In the genomic region with DNA sequence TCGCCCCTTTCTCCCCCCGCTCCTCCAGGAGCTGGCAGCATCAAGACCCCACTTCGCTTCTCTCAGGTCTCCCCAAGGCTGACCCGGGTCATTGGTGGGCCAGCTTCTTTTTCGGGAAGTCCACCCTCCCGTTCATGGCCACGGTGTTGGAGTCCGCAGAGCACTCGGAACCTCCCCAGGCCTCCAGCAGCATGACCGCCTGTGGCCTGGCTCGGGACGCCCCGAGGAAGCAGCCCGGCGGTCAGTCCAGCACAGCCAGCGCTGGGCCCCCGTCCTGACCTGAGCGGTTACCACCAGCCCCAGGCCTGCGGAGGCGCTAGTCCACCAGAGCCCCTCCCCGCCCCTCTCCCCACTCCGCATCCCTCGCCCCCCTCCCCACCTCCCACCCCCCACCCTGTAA, we compare ENCODE assay signal across 8 cellular contexts. TPM values are rescaled to one million over a fixed set of nuclear protein-coding genes. Genes with fewer than 3 reads are reported as not detected.
DNase-seq lines count a peak whose midpoint lies in the region; ATAC-seq and TF ChIP-seq lines count a peak whose summit lies in the region.

No MANE protein-coding gene starts in this region.

- peaks cover 18% of the 10 kb centered on the region for H3K36me3 Mint-ChIP-seq in stimulated activated naive CD8-positive, alpha-beta T cell treated with anti-CD3 and anti-CD28 coated beads, Interleukin-15, Interleukin-2, amounts not matched to agents 100 ng/mL and 50 ng/mL, for 24 hours (ENCODE audit: low read depth)

- no peak for ATAC-seq in stimulated activated naive CD8-positive, alpha-beta T cell treated with anti-CD3 and anti-CD28 coated beads, Interleukin-15, Interleukin-2, amounts not matched to agents 100 U/mL and 50 U/mL, for 24 hours
- ATAC-seq in aorta (ENCODE audit: low FRiP score) (no peak), GM19395 (IDR thresholded peaks at IDR 0.05; ENCODE audit: unreplicated experiment) (no peak)

- peak overlapping the region; percentile 83 for H3K4me3 Mint-ChIP-seq in stimulated activated naive CD8-positive, alpha-beta T cell treated with anti-CD3 and anti-CD28 coated beads, Interleukin-15, Interleukin-2, amounts not matched to agents 100 ng/mL and 50 ng/mL, for 24 hours

- H3K9me3 ChIP-seq in mononuclear cell (ENCODE audit: low read depth, low read length) (no peaks in the 10 kb centered on the region), aorta (ENCODE audit: control insufficient read depth, low read length) (no peaks in the 10 kb centered on the region)

- peaks cover 10% of the 10 kb centered on the region for H3K4me1 Mint-ChIP-seq in stimulated activated naive CD8-positive, alpha-beta T cell treated with anti-CD3 and anti-CD28 coated beads, Interleukin-15, Interleukin-2, amounts not matched to agents 100 ng/mL and 50 ng/mL, for 24 hours (ENCODE audit: low read depth)

- DNase-seq in stimulated activated naive CD8-positive, alpha-beta T cell treated with anti-CD3 and anti-CD28 coated beads, Interleukin-15, Interleukin-2, amounts not matched to agents 100 U/mL and 50 U/mL, for 24 hours: no peak
- no peak for DNase-seq in dorsolateral prefrontal cortex
- peak in 1 of 2 donors; percentile 70 for DNase-seq in aorta
- DNase-seq in NCI-H2081 treated with DMSO at 0.1 percent for 48 hours (lab: John Stamatoyannopoulos, UW): no peak
- no peak for DNase-seq in DMS114 treated with DMSO at 0.1 percent for 48 hours (lab: John Stamatoyannopoulos, UW; ENCODE audit: unreplicated experiment)

- WGBS in aorta, 2 donors: 12 to 14% methylated on average over 18 to 23 of the region's 23 CpGs

- no peak for TF ChIP-seq CTCF in dorsolateral prefrontal cortex (IDR thresholded peaks at IDR 0.05 in 54 of 56, conservative IDR thresholded peaks at IDR 0.05 in 2 of 56; ENCODE audit: low read depth in 1 of 56, partially characterized antibody in 56 of 56)

- H3K9me3 Mint-ChIP-seq in stimulated activated naive CD8-positive, alpha-beta T cell treated with anti-CD3 and anti-CD28 coated beads, Interleukin-15, Interleukin-2, amounts not matched to agents 100 ng/mL and 50 ng/mL, for 24 hours: peaks cover 5% of the 10 kb centered on the region

- H3K36me3 ChIP-seq in aorta (ENCODE audit: control insufficient read depth in 1 of 2, insufficient read depth in 2 of 2, low read length in 1 of 2): no peaks in the 10 kb centered on the region

- intact Hi-C loops in dorsolateral prefrontal cortex (cut with DNase I) (loop anchor here in 1 of 2 donors (2.0 to 10.0 kb wide), 2 partner anchors 25 to 223 kb away; no protein-coding TSS in a partner anchor), aorta (cut with DNase I) (no loop called here)

- H3K27me3 Mint-ChIP-seq in stimulated activated naive CD8-positive, alpha-beta T cell treated with anti-CD3 and anti-CD28 coated beads, Interleukin-15, Interleukin-2, amounts not matched to agents 100 ng/mL and 50 ng/mL, for 24 hours: no peaks in the 10 kb centered on the region

- H3K27me3 ChIP-seq in dorsolateral prefrontal cortex (no peaks in the 10 kb centered on the region), mononuclear cell (ENCODE audit: insufficient read depth, low read length) (no peaks in the 10 kb centered on the region), aorta (ENCODE audit: control insufficient read depth in 1 of 2, insufficient read depth in 2 of 2, low read length in 1 of 2) (no peaks in the 10 kb centered on the region)

- peak overlapping the region; percentile 58 to 98 (median 88) for H3K4me3 ChIP-seq in dorsolateral prefrontal cortex
- peak overlapping the region; percentile 53 for H3K4me3 ChIP-seq in mononuclear cell (ENCODE audit: low read length)
- H3K4me3 ChIP-seq in aorta (ENCODE audit: low read length in 2 of 2): peak overlapping the region; percentile 71 to 80

- peak overlapping the region; percentile 52 for H3K27ac Mint-ChIP-seq in stimulated activated naive CD8-positive, alpha-beta T cell treated with anti-CD3 and anti-CD28 coated beads, Interleukin-15, Interleukin-2, amounts not matched to agents 100 ng/mL and 50 ng/mL, for 24 hours

- peaks cover 27% of the 10 kb centered on the region for H3K4me1 ChIP-seq in mononuclear cell (ENCODE audit: insufficient read depth, low read length)
- H3K4me1 ChIP-seq in aorta (ENCODE audit: control insufficient read depth in 1 of 2, insufficient read depth in 2 of 2, low read length in 2 of 2): no peaks in the 10 kb centered on the region

- H3K27ac ChIP-seq in dorsolateral prefrontal cortex (peak overlapping the region in 56 of 59 donors; percentile 57 to 100 (median 96)), aorta (ENCODE audit: low read depth in 1 of 2, low read length in 2 of 2) (no peak overlapping the region)

RNA-seq across cellular contexts. Expression of gene PPDPF, which starts 1.0 kb away (rescaled TPM):
- 100 to 1,000 TPM in 110 of 120 experiments, 10 to 100 TPM in 10; 80.2 to 340 (median 148) TPM for total RNA-seq in dorsolateral prefrontal cortex
- 57.6 TPM for total RNA-seq in mononuclear cell
- 100 to 1,000 TPM; 176 to 190 TPM for total RNA-seq in aorta
- polyA plus RNA-seq in aorta: 100 to 1,000 TPM; 360 to 386 TPM

RNA-seq across cellular contexts. Expression of gene PTK6, which starts 15.6 kb away (rescaled TPM):
- total RNA-seq in dorsolateral prefrontal cortex (under 1 TPM in 66 of 120 experiments, not detected in 54; 0.13 to 0.64 (median 0.24) TPM), mononuclear cell (0.52 TPM), aorta (under 1 TPM; 0.19 to 0.30 TPM)
- polyA plus RNA-seq in aorta: 1 to 10 TPM in 1 of 2 donors, under 1 TPM in 1; 0.10 to 4.6 TPM

RNA-seq across cellular contexts. Expression of gene EEF1A2, which starts 22.7 kb away (rescaled TPM):
- 100 to 1,000 TPM; 166 to 904 (median 657) TPM for total RNA-seq in dorsolateral prefrontal cortex
- total RNA-seq in mononuclear cell: 0.73 TPM
- total RNA-seq in aorta: 1 to 10 TPM in 1 of 2 donors, under 1 TPM in 1; 0.88 to 1.5 TPM
- polyA plus RNA-seq in aorta: 1 to 10 TPM in 1 of 2 donors, under 1 TPM in 1; 0.64 to 6.0 TPM

RNA-seq across cellular contexts. Expression of gene SRMS, which starts 25.9 kb away (rescaled TPM):
- total RNA-seq in dorsolateral prefrontal cortex: not detected
- total RNA-seq in mononuclear cell: not detected
- total RNA-seq in aorta: not detected
- not detected for polyA plus RNA-seq in aorta

RNA-seq across cellular contexts. Expression of gene FNDC11, which starts 32.4 kb away (rescaled TPM):
- 1 to 10 TPM in 3 of 120 experiments, under 1 TPM in 50, not detected in 67; 0.13 to 2.1 (median 0.39) TPM for total RNA-seq in dorsolateral prefrontal cortex
- total RNA-seq in mononuclear cell: 0.84 TPM
- under 1 TPM in 1 of 2 donors, not detected in 1; 0.57 TPM for total RNA-seq in aorta
- polyA plus RNA-seq in aorta: under 1 TPM in 1 of 2 donors, not detected in 1; 0.84 TPM

Comparison
In these comparisons a context has a peak if more than half of its experiments do, and no peak if none do; other contexts are left out.
1. H3K27ac ChIP-seq: peak in dorsolateral prefrontal cortex (56 of 59); none in aorta (0 of 2).
2. RNA of gene EEF1A2, which starts 22.7 kb away (total RNA-seq): 166 to 904 TPM in dorsolateral prefrontal cortex; 0.88 to 1.5 TPM in aorta and 0.73 TPM in mononuclear cell (single experiment); every median in the first group is over 10 times any median in the second.
3. Peak in every context shown above with its lines, with median percentiles within 50 percentile points of each other: H3K4me3 ChIP-seq.